1 cellular context compared by ENCODE assay signal in genomic region chr6:15220062-15220461, GRCh38.
TF ChIP-seq lines count a peak whose summit lies in the region.

No MANE protein-coding gene starts in this region.

TF ChIP-seq in H1, 55 proteins besides CTCF, POLR2A, EP300 and RAD21 (continued from another document):
- TF ChIP-seq SIN3A (conservative IDR thresholded peaks at IDR 0.05 in 1 of 2, IDR thresholded peaks at IDR 0.05 in 1 of 2; ENCODE audit: low read depth in 1 of 2, low read length in 2 of 2) (no peak), SP1 (IDR thresholded peaks at IDR 0.05; ENCODE audit: low read depth, low read length) (no peak), POU5F1 (IDR thresholded peaks at IDR 0.05; ENCODE audit: low read depth, low read length) (no peak), SRF (IDR thresholded peaks at IDR 0.05; ENCODE audit: low read depth, low read length) (no peak), KDM4A (IDR thresholded peaks at IDR 0.05; ENCODE audit: low read depth, low read length, severe bottlenecking) (no peak), MAX (IDR thresholded peaks at IDR 0.05) (no peak), SIRT6 (IDR thresholded peaks at IDR 0.05; ENCODE audit: low read length) (no peak), CHD1 (IDR thresholded peaks at IDR 0.05; ENCODE audit: low read depth, low read length) (no peak), GTF2F1 (IDR thresholded peaks at IDR 0.05; ENCODE audit: borderline replicate concordance, low read depth, low read length) (no peak), CREB1 (IDR thresholded peaks at IDR 0.05) (no peak)
